Comparison of ENCODE assay signal across 29 cellular contexts in the genomic region with DNA sequence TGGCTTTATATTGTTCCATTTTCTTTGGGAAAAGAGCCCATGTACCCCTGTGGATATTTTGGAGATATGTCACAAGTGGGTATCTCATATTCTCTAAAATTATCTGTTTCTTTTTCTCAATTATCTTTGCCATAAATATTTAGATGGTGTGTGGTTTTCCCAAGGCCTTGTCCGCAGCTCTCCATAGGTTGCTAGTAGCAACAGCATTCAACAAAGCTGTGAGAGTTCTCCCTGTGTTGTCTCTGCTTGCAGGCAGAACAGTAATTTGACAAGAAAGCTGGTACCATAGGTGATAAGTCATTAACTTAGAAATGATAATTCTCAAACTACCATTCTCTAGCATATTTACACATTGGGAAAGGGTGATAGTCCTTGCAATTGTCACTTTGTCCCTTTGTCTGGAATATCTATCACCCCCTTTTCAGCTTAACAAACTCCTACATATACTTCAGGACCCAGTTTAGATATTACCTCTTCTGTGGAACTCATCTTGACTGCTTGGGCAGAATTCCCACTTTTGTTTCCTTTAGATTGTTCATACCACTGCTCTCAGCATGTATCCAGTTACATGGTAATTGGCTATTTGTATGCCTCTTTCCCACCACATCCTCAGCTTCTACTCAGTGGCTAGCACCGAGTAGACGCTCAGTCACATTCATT. TPM values are rescaled to one million over a fixed set of nuclear protein-coding genes. Genes with fewer than 3 reads are reported as not detected.
DNase-seq lines count a peak whose midpoint lies in the region; ATAC-seq, FAIRE-seq and TF ChIP-seq lines count a peak whose summit lies in the region.
"Had no signal": no experiment of that assay in that cellular context is flagged by ENCODE, and none has a peak within 500 bp of the region (broad histone marks: within the 10 kb centered on the region; RNA-seq: fewer than 3 reads in every experiment).

No MANE protein-coding gene starts in this region.

- H3K4me3 Mint-ChIP-seq in activated CD8-positive, alpha-beta T cell treated with anti-CD3 and anti-CD28 coated beads, Interleukin-2, amount 10 ng/mL, durations not matched to agents 7 days and 5 days: no peak overlapping the region
- H3K4me3 Mint-ChIP-seq in activated CD8-positive, alpha-beta T cell treated with anti-CD3 and anti-CD28 coated beads for 36 hours: no peak overlapping the region
- no peak overlapping the region for H3K4me3 Mint-ChIP-seq in CD8-positive, alpha-beta T cell
- H3K4me3 Mint-ChIP-seq in neural progenitor cell: no peak overlapping the region
- H3K4me3 Mint-ChIP-seq: H9, HFFc6 had no signal

- no peaks in the 10 kb centered on the region for H3K9me1 ChIP-seq in K562 (ENCODE audit: control insufficient read depth, insufficient read depth, low read length)

- in situ Hi-C loops in K562 (cut with MboI): no loop called here

- no peak for TF ChIP-seq RAD21 in K562 (CRISPR knock-in tag; conservative IDR thresholded peaks at IDR 0.05 in 1 of 2, IDR thresholded peaks at IDR 0.05 in 1 of 2)

- no peaks in the 10 kb centered on the region for H3K36me3 ChIP-seq in CD8-positive, alpha-beta T cell (ENCODE audit: insufficient read depth, low read length)
- H3K36me3 ChIP-seq in K562 (ENCODE audit: control insufficient read depth, insufficient read depth, low read length) (no peaks in the 10 kb centered on the region), neural progenitor cell (no peaks in the 10 kb centered on the region)
- H3K36me3 ChIP-seq: BE2C, SJCRH30 had no signal

- no peak for TF ChIP-seq CTCF in activated CD8-positive, alpha-beta T cell treated with anti-CD3 and anti-CD28 coated beads for 36 hours (IDR thresholded peaks at IDR 0.05)
- TF ChIP-seq CTCF in CD8-positive, alpha-beta T cell (IDR thresholded peaks at IDR 0.05): no peak
- TF ChIP-seq CTCF in K562 (IDR thresholded peaks at IDR 0.05 in 2 of 3, conservative IDR thresholded peaks at IDR 0.05 in 1 of 3; ENCODE audit: insufficient read depth in 2 of 3, low read depth in 1 of 3, low read length in 3 of 3) (no peak), neural progenitor cell (IDR thresholded peaks at IDR 0.05) (no peak)

- no peak for DNase-seq in activated CD8-positive, alpha-beta T cell treated with anti-CD3 and anti-CD28 coated beads, Interleukin-2, amount 10 ng/mL, durations not matched to agents 7 days and 5 days
- no peak for DNase-seq in activated CD8-positive, alpha-beta T cell treated with anti-CD3 and anti-CD28 coated beads for 36 hours
- DNase-seq in CD8-positive, alpha-beta T cell: no peak
- no peak for DNase-seq in K562 (ENCODE audit: extremely low read depth in 1 of 4, low spot score in 3 of 4)
- peak; percentile 13 for DNase-seq in neural progenitor cell (ENCODE audit: low spot score)
- no peak for DNase-seq in GM03348 (ENCODE audit: low spot score)
- DNase-seq in superior temporal gyrus (ENCODE audit: extremely low spot score): no peak
- DNase-seq: 8988T; ACHN; BE2C; Caco-2; EL; GDM1; GM23248; H9; HFFc6; IMR-90; MM.1S; NCI-H1694; NCI-H2029 treated with DMSO at 0.1 percent for 48 hours; NCI-H446 treated with DMSO at 0.1 percent for 48 hours; NCI-H526; NCI-H82; NK-92 treated with Interleukin-12 subunit alpha and Interleukin-12 subunit beta, amount 100 ng/mL, for 24 hours; PC-3; SJCRH30 had no signal

- no peak overlapping the region for H3K4me3 ChIP-seq in CD8-positive, alpha-beta T cell (ENCODE audit: low read depth, low read length)
- H3K4me3 ChIP-seq in K562: no peak overlapping the region
- H3K4me3 ChIP-seq in neural progenitor cell: no peak overlapping the region
- H3K4me3 ChIP-seq: GM23248, SJCRH30 had no signal

- H3F3A ChIP-seq in neural progenitor cell (ENCODE audit: low read depth): no peaks in the 10 kb centered on the region

- 16% methylated on average over 3 of the region's 3 CpGs for WGBS in K562 (ENCODE audit: insufficient coverage, low coverage, missing lambda C conversion rate)

- no peaks in the 10 kb centered on the region for H3K27me3 ChIP-seq in CD8-positive, alpha-beta T cell (ENCODE audit: insufficient read depth, low read length)
- H3K27me3 ChIP-seq in K562 (ENCODE audit: control insufficient read depth in 2 of 2, insufficient read depth in 2 of 2, low read length in 2 of 2) (no peaks in the 10 kb centered on the region; a peak in 2 of 5 replicates), neural progenitor cell (no peaks in the 10 kb centered on the region)
- H3K27me3 ChIP-seq: BE2C, SJCRH30 had no signal

- H3K9me3 Mint-ChIP-seq in activated CD8-positive, alpha-beta T cell treated with anti-CD3 and anti-CD28 coated beads, Interleukin-2, amount 10 ng/mL, durations not matched to agents 7 days and 5 days (ENCODE audit: insufficient read depth): no peaks in the 10 kb centered on the region
- no peaks in the 10 kb centered on the region for H3K9me3 Mint-ChIP-seq in activated CD8-positive, alpha-beta T cell treated with anti-CD3 and anti-CD28 coated beads for 36 hours
- no peaks in the 10 kb centered on the region for H3K9me3 Mint-ChIP-seq in CD8-positive, alpha-beta T cell
- H3K9me3 Mint-ChIP-seq in neural progenitor cell: no peaks in the 10 kb centered on the region
- H3K9me3 Mint-ChIP-seq: H9, HFFc6 had no signal

- no peak for TF ChIP-seq EP300 in K562 (IDR thresholded peaks at IDR 0.05; ENCODE audit: low read length)

- peak overlapping the region; percentile 88 for H3K27ac Mint-ChIP-seq in activated CD8-positive, alpha-beta T cell treated with anti-CD3 and anti-CD28 coated beads, Interleukin-2, amount 10 ng/mL, durations not matched to agents 7 days and 5 days
- H3K27ac Mint-ChIP-seq in activated CD8-positive, alpha-beta T cell treated with anti-CD3 and anti-CD28 coated beads for 36 hours: no peak overlapping the region
- peak overlapping the region; percentile 1 for H3K27ac Mint-ChIP-seq in CD8-positive, alpha-beta T cell
- H3K27ac Mint-ChIP-seq in neural progenitor cell: no peak overlapping the region
- H3K27ac Mint-ChIP-seq: H9, HFFc6 had no signal

- H4K20me1 ChIP-seq in K562 (replicated peaks; ENCODE audit: control insufficient read depth, insufficient read depth, low read length) (no peaks in the 10 kb centered on the region), neural progenitor cell (ENCODE audit: low read depth) (no peaks in the 10 kb centered on the region)

- no peak overlapping the region for H3K27ac ChIP-seq in CD8-positive, alpha-beta T cell (ENCODE audit: low read depth, low read length)
- H3K27ac ChIP-seq in K562 (ENCODE audit: extremely low read depth, low read depth, low read length) (no peak overlapping the region), neural progenitor cell (no peak overlapping the region)
- H3K27ac ChIP-seq: GM23248, KMS-11, SJCRH30 had no signal

- H3K4me1 Mint-ChIP-seq in activated CD8-positive, alpha-beta T cell treated with anti-CD3 and anti-CD28 coated beads, Interleukin-2, amount 10 ng/mL, durations not matched to agents 7 days and 5 days (ENCODE audit: low read depth): peaks cover 69% of the 10 kb centered on the region
- peaks cover 52% of the 10 kb centered on the region for H3K4me1 Mint-ChIP-seq in activated CD8-positive, alpha-beta T cell treated with anti-CD3 and anti-CD28 coated beads for 36 hours (ENCODE audit: low read depth)
- peaks cover 64% of the 10 kb centered on the region for H3K4me1 Mint-ChIP-seq in CD8-positive, alpha-beta T cell (ENCODE audit: low read depth)
- peaks cover 6% of the 10 kb centered on the region for H3K4me1 Mint-ChIP-seq in neural progenitor cell

- BruUV-seq in K562 (replicated peaks; lab: Mats Ljungman, UMichigan): no TSS peak

- intact Hi-C loops in activated CD8-positive, alpha-beta T cell treated with anti-CD3 and anti-CD28 coated beads for 36 hours (cut with micrococcal nuclease): no loop called here
- intact Hi-C loops in CD8-positive, alpha-beta T cell (cut with DNase I, micrococcal nuclease): no loop called here
- intact Hi-C loops in K562 (cut with micrococcal nuclease): no loop called here

- peaks cover 50% of the 10 kb centered on the region for H3K36me3 Mint-ChIP-seq in activated CD8-positive, alpha-beta T cell treated with anti-CD3 and anti-CD28 coated beads, Interleukin-2, amount 10 ng/mL, durations not matched to agents 7 days and 5 days (ENCODE audit: low read depth)
- H3K36me3 Mint-ChIP-seq in activated CD8-positive, alpha-beta T cell treated with anti-CD3 and anti-CD28 coated beads for 36 hours (ENCODE audit: low read depth): peaks cover 2% of the 10 kb centered on the region
- peaks cover 38% of the 10 kb centered on the region for H3K36me3 Mint-ChIP-seq in CD8-positive, alpha-beta T cell
- H3K36me3 Mint-ChIP-seq in neural progenitor cell: no peaks in the 10 kb centered on the region

- no peak for FAIRE-seq in K562 (lab: Jason Lieb, UNC)
- FAIRE-seq: GM19239 had no signal

- no peak for ATAC-seq in activated CD8-positive, alpha-beta T cell treated with anti-CD3 and anti-CD28 coated beads, Interleukin-2, amount 10 ng/mL, durations not matched to agents 7 days and 5 days
- ATAC-seq in activated CD8-positive, alpha-beta T cell treated with anti-CD3 and anti-CD28 coated beads for 36 hours: no peak
- no peak for ATAC-seq in CD8-positive, alpha-beta T cell
- no peak for ATAC-seq in K562
- ATAC-seq: PC-3, Right ventricle myocardium inferior had no signal

- no peaks in the 10 kb centered on the region for H3K9me3 ChIP-seq in CD8-positive, alpha-beta T cell (ENCODE audit: low read length)
- no peaks in the 10 kb centered on the region for H3K9me3 ChIP-seq in K562 (replicated peaks; ENCODE audit: control insufficient read depth, insufficient read depth, low read depth, low read length)
- H3K9me3 ChIP-seq in neural progenitor cell (ENCODE audit: low read depth): no peaks in the 10 kb centered on the region
- H3K9me3 ChIP-seq: BE2C, Caco-2, SJCRH30 had no signal

- TF ChIP-seq POLR2A in K562 (conservative IDR thresholded peaks at IDR 0.05): no peak

- no peaks in the 10 kb centered on the region for H3K27me3 Mint-ChIP-seq in activated CD8-positive, alpha-beta T cell treated with anti-CD3 and anti-CD28 coated beads, Interleukin-2, amount 10 ng/mL, durations not matched to agents 7 days and 5 days (ENCODE audit: low read depth)
- no peaks in the 10 kb centered on the region for H3K27me3 Mint-ChIP-seq in activated CD8-positive, alpha-beta T cell treated with anti-CD3 and anti-CD28 coated beads for 36 hours
- no peaks in the 10 kb centered on the region for H3K27me3 Mint-ChIP-seq in CD8-positive, alpha-beta T cell (ENCODE audit: low read depth)
- no peaks in the 10 kb centered on the region for H3K27me3 Mint-ChIP-seq in neural progenitor cell (ENCODE audit: insufficient read depth, low read depth)

- CTCF ChIA-PET in activated CD8-positive, alpha-beta T cell treated with anti-CD3 and anti-CD28 coated beads, Interleukin-2, amount 10 ng/mL, durations not matched to agents 7 days and 5 days (lab: Charles Lee): interaction anchor here (1.1 to 3.6 kb wide), 6 partner anchors 10 to 286 kb away, joined by 4 to 21 read pairs (median 6); partner anchors contain the start of genes CD101 and TTF2
- CTCF ChIA-PET in activated CD8-positive, alpha-beta T cell treated with anti-CD3 and anti-CD28 coated beads for 36 hours (lab: Charles Lee): interaction anchor here (1.0 to 1.4 kb wide), 5 partner anchors 14 to 337 kb away, joined by 3 to 6 read pairs (median 3); no protein-coding TSS in a partner anchor
- CTCF ChIA-PET in CD8-positive, alpha-beta T cell (lab: Charles Lee): interaction anchor here (1.5 to 2.9 kb wide), 2 partner anchors 24 to 246 kb away, joined by 3 to 8 read pairs; no protein-coding TSS in a partner anchor
- CTCF ChIA-PET in K562 (lab: Yijun Ruan, JAX; ENCODE audit: low intra/inter-chr PET ratio): no interaction called here

- no peak overlapping the region for H2AFZ ChIP-seq in K562 (ENCODE audit: low read depth, low read length)
- H2AFZ ChIP-seq in neural progenitor cell (replicated peaks): no peak overlapping the region
- H2AFZ ChIP-seq: GM23248 had no signal

- peaks cover 43% of the 10 kb centered on the region for H3K4me1 ChIP-seq in CD8-positive, alpha-beta T cell (ENCODE audit: insufficient read depth, low read length)
- H3K4me1 ChIP-seq in K562 (replicated peaks in 1 of 2; ENCODE audit: control insufficient read depth in 2 of 2, insufficient read depth in 2 of 2, low read length in 2 of 2) (no peaks in the 10 kb centered on the region), neural progenitor cell (peaks cover 5% of the 10 kb centered on the region)
- H3K4me1 ChIP-seq: BE2C, SJCRH30 had no signal

- POLR2A ChIA-PET in activated CD8-positive, alpha-beta T cell treated with anti-CD3 and anti-CD28 coated beads, Interleukin-2, amount 10 ng/mL, durations not matched to agents 7 days and 5 days (lab: Charles Lee): interaction anchor here (1.3 to 1.9 kb wide), 2 partner anchors 39 to 49 kb away, joined by 5 to 6 read pairs; partner anchors contain the start of gene TTF2
- POLR2A ChIA-PET in activated CD8-positive, alpha-beta T cell treated with anti-CD3 and anti-CD28 coated beads for 36 hours (lab: Charles Lee): interaction anchor here (0.6 kb wide), 1 partner anchor 184 kb away, joined by 4 read pairs; no protein-coding TSS in a partner anchor
- POLR2A ChIA-PET in CD8-positive, alpha-beta T cell (lab: Charles Lee): interaction anchor here (1.6 to 2.1 kb wide), 2 partner anchors 24 to 50 kb away, joined by 6 to 7 read pairs; partner anchors contain the start of gene TTF2
- POLR2A ChIA-PET in K562 (lab: Yijun Ruan, JAX): interaction anchor here (2.0 kb wide), 1 partner anchor 9 kb away, joined by 7 read pairs; no protein-coding TSS in a partner anchor

- H3K9ac ChIP-seq in K562 (ENCODE audit: insufficient read depth in 1 of 2, low read depth in 2 of 2, low read length in 2 of 2) (no peak overlapping the region), neural progenitor cell (no peak overlapping the region)
- H3K9ac ChIP-seq: GM23248, KMS-11 had no signal

- H3K79me2 ChIP-seq in K562 (ENCODE audit: control insufficient read depth, insufficient read depth, low read length) (no peaks in the 10 kb centered on the region), neural progenitor cell (ENCODE audit: low read depth) (no peaks in the 10 kb centered on the region)

- H3K4me2 ChIP-seq in K562 (ENCODE audit: insufficient read depth, low read length) (no peak overlapping the region), neural progenitor cell (no peak overlapping the region)
- H3K4me2 ChIP-seq: KMS-11 had no signal

RNA-seq across cellular contexts. Expression of gene CD101, which starts 8.9 kb away (rescaled TPM):
- total RNA-seq in activated CD8-positive, alpha-beta T cell treated with anti-CD3 and anti-CD28 coated beads, Interleukin-2, amount 10 ng/mL, durations not matched to agents 7 days and 5 days: 10 to 100 TPM; 28.6 to 34.4 TPM
- total RNA-seq in activated CD8-positive, alpha-beta T cell treated with anti-CD3 and anti-CD28 coated beads for 36 hours: 1 to 10 TPM; 2.5 to 3.2 TPM
- 1 to 10 TPM; 3.7 to 4.4 TPM for total RNA-seq in CD8-positive, alpha-beta T cell
- total RNA-seq in K562 (2011; cell fraction: chromatin; rRNA removed; ENCODE audit: low replicate concordance): 0.23 and 1.2 TPM in 2 replicates
- 0.17 and 0.26 TPM in 2 replicates for total RNA-seq in K562 (2011; cell fraction: nucleolus; rRNA removed)
- 0.23 and 0.66 TPM in 2 replicates for total RNA-seq in K562 (2011; cell fraction: nucleoplasm; rRNA removed)
- total RNA-seq in K562 (2014; rRNA removed): 0.18 and 0.20 TPM in 2 replicates
- 0.18 and 0.32 TPM in 2 replicates for total RNA-seq in K562 (2014; rRNA removed; fragmentation: Illumina TruSeq; extraction: Trizol)
- 0.53 and 1.0 TPM in 2 replicates for total RNA-seq in K562 (2015; rRNA removed; fragmentation: Illumina TruSeq; extraction: Trizol)
- total RNA-seq in K562 (2021): 0.35 and 0.36 TPM in 2 replicates
- 0.35 and 0.77 TPM in 2 replicates for polyA plus RNA-seq in K562 (2011; rRNA removed)
- 0.01 and 0.06 TPM in 2 replicates for polyA plus RNA-seq in K562 (2011; cell fraction: cytosol; rRNA removed)
- 0.21 and 0.90 TPM in 2 replicates for polyA plus RNA-seq in K562 (2011; cell fraction: nucleus; rRNA removed)
- polyA plus RNA-seq in K562 (2012): 0.22 and 0.51 TPM in 2 replicates
- polyA plus RNA-seq in K562 (2014; fragmentation: Illumina TruSeq; extraction: Trizol): 0.79 and 1.1 TPM in 2 replicates
- polyA plus RNA-seq in K562 (2014; fragmentation: Nextera tagmentation; extraction: Ambion mirVana): under 1 TPM; 0.18 to 0.20 TPM
- polyA plus RNA-seq in K562 (2014; rRNA removed): 0.04 and 0.08 TPM in 2 replicates
- 0.28 and 0.90 TPM in 2 replicates for polyA minus RNA-seq in K562 (2011; rRNA and poly(A)+ RNA removed)
- polyA minus RNA-seq in K562 (2011; cell fraction: cytosol; rRNA and poly(A)+ RNA removed): 0.29 TPM in 1 of 2 replicates, not detected in the other
- polyA minus RNA-seq in K562 (2011; cell fraction: nucleus; rRNA and poly(A)+ RNA removed): 0.40 and 1.00 TPM in 2 replicates
- 0.28 and 0.41 TPM in 2 replicates for total RNA-seq in neural progenitor cell (ENCODE audit: low replicate concordance)
- total RNA-seq: GM23248, HFFc6, IMR-90 had no signal
- polyA plus RNA-seq: GM23248, IMR-90 had no signal

RNA-seq across cellular contexts. Expression of gene TTF2, which starts 49.7 kb away (rescaled TPM):
- 100 to 1,000 TPM; 121 to 135 TPM for total RNA-seq in activated CD8-positive, alpha-beta T cell treated with anti-CD3 and anti-CD28 coated beads, Interleukin-2, amount 10 ng/mL, durations not matched to agents 7 days and 5 days
- 100 to 1,000 TPM; 126 to 127 TPM for total RNA-seq in activated CD8-positive, alpha-beta T cell treated with anti-CD3 and anti-CD28 coated beads for 36 hours
- total RNA-seq in CD8-positive, alpha-beta T cell: 10 to 100 TPM; 31.5 to 33.2 TPM
- total RNA-seq in K562 (2011; cell fraction: chromatin; rRNA removed; ENCODE audit: low replicate concordance): 122 and 267 TPM in 2 replicates
- total RNA-seq in K562 (2011; cell fraction: nucleolus; rRNA removed): 62.4 and 74.7 TPM in 2 replicates
- 84.3 and 104 TPM in 2 replicates for total RNA-seq in K562 (2011; cell fraction: nucleoplasm; rRNA removed)
- 36.1 and 36.2 TPM in 2 replicates for total RNA-seq in K562 (2014; rRNA removed)
- total RNA-seq in K562 (2014; rRNA removed; fragmentation: Illumina TruSeq; extraction: Trizol): 61.5 and 69.2 TPM in 2 replicates
- 40.0 and 46.1 TPM in 2 replicates for total RNA-seq in K562 (2015; rRNA removed; fragmentation: Illumina TruSeq; extraction: Trizol)
- 62.5 and 63.3 TPM in 2 replicates for total RNA-seq in K562 (2021)
- polyA plus RNA-seq in K562 (2011; rRNA removed): 71.1 and 77.3 TPM in 2 replicates
- polyA plus RNA-seq in K562 (2011; cell fraction: cytosol; rRNA removed): 24.3 and 30.5 TPM in 2 replicates
- 108 and 124 TPM in 2 replicates for polyA plus RNA-seq in K562 (2011; cell fraction: nucleus; rRNA removed)
- 32.8 and 42.0 TPM in 2 replicates for polyA plus RNA-seq in K562 (2012)
- polyA plus RNA-seq in K562 (2014; fragmentation: Illumina TruSeq; extraction: Trizol): 36.0 and 42.1 TPM in 2 replicates
- 10 to 100 TPM in 1 of 2 experiments, 1 to 10 TPM in 1; 9.4 to 10.5 TPM for polyA plus RNA-seq in K562 (2014; fragmentation: Nextera tagmentation; extraction: Ambion mirVana)
- polyA plus RNA-seq in K562 (2014; rRNA removed): 36.6 and 41.3 TPM in 2 replicates
- 55.0 and 68.2 TPM in 2 replicates for polyA minus RNA-seq in K562 (2011; rRNA and poly(A)+ RNA removed)
- 30.9 and 39.0 TPM in 2 replicates for polyA minus RNA-seq in K562 (2011; cell fraction: cytosol; rRNA and poly(A)+ RNA removed)
- 48.9 and 88.3 TPM in 2 replicates for polyA minus RNA-seq in K562 (2011; cell fraction: nucleus; rRNA and poly(A)+ RNA removed)
- total RNA-seq in neural progenitor cell (ENCODE audit: low replicate concordance): 36.1 and 38.2 TPM in 2 replicates

Comparison
In these comparisons a context has a peak if more than half of its experiments do, and no peak if none do; other contexts are left out.
1. H3K27ac Mint-ChIP-seq: peak in activated CD8-positive, alpha-beta T cell treated with anti-CD3 and anti-CD28 coated beads, Interleukin-2, amount 10 ng/mL, durations not matched to agents 7 days and 5 days (single experiment) and CD8-positive, alpha-beta T cell (single experiment); none in activated CD8-positive, alpha-beta T cell treated with anti-CD3 and anti-CD28 coated beads for 36 hours (single experiment) and neural progenitor cell (single experiment).
2. RNA of gene CD101, which starts 8.9 kb away (total RNA-seq): 28.6 to 34.4 TPM in activated CD8-positive, alpha-beta T cell treated with anti-CD3 and anti-CD28 coated beads, Interleukin-2, amount 10 ng/mL, durations not matched to agents 7 days and 5 days; 3.7 to 4.4 TPM in CD8-positive, alpha-beta T cell, 2.5 to 3.2 TPM in activated CD8-positive, alpha-beta T cell treated with anti-CD3 and anti-CD28 coated beads for 36 hours, 0.28 to 0.41 TPM in neural progenitor cell and 0.17 to 1.2 TPM in K562; every median in the first group is over 4 times any median in the second.